12 cellular contexts compared by ENCODE assay signal in the genomic region with DNA sequence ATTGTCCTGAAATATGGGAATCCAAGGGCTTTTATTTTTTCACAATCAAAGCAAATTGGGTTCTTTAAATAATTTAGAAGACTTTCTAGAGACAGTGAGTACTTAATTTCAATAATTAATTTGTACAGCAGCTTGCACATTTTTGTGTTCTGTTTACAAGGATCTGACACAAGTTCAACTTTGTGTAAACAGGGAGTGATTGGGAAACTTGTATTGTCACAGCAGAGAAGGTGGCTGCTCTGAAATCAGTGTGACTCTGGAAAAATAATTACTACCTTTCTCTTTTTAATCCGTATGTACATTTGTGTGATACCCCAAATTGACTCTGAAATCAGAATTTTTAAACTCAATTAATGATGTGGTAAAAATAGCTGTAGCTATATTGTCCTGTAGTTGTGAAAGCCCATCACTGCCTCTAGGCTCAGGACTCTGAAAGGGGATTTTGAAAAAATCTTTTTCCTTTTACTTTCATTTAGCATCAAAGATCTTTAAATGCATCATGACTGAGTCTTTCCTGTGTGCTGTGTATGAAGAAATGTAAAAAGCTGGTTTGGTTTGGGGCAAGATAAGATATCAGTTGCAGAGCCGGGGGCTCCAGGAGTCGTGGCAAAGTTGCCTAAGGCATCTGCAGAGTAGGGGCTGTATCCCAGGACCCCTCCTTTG. TPM values are rescaled to one million over a fixed set of nuclear protein-coding genes. Genes with fewer than 3 reads are reported as not detected.
DNase-seq lines count a peak whose midpoint lies in the region; ATAC-seq and TF ChIP-seq lines count a peak whose summit lies in the region.
"Had no signal": no experiment of that assay in that cellular context is flagged by ENCODE, and none has a peak within 500 bp of the region (broad histone marks: within the 10 kb centered on the region; RNA-seq: fewer than 3 reads in every experiment).

No MANE protein-coding gene starts in this region.

- TF ChIP-seq CTCF in WTC11 (IDR thresholded peaks at IDR 0.05), result no peak

- no peak for DNase-seq in activated naive CD8-positive, alpha-beta T cell treated with anti-CD3 and anti-CD28 coated beads, Interleukin-2, amount 10 ng/mL, durations not matched to agents 7 days and 5 days
- no peak for DNase-seq in activated naive CD8-positive, alpha-beta T cell treated with anti-CD3 and anti-CD28 coated beads for 36 hours
- DNase-seq in stimulated activated CD4-positive, alpha-beta T cell treated with anti-CD3 and anti-CD28 coated beads, Interleukin-12 subunit alpha, Interleukin-12 subunit beta, amount 100 ng/mL, for 4 hours, result no peak
- no peak for DNase-seq in caudate nucleus (lab: John Stamatoyannopoulos, UW)
- no peak for DNase-seq in immature natural killer cell
- DNase-seq in WTC11 (ENCODE audit: low spot score), result no peak
- DNase-seq: NCI-H2227 treated with DMSO at 0.1 percent for 48 hours; stimulated activated naive B cell treated with anti-CD40 and anti-IgM and Interleukin-4, amounts not matched to agents 10 μg/mL and 1 μg/mL and 100 μg/mL, for 72 hours had no signal

- H3K36me3 Mint-ChIP-seq in activated naive CD8-positive, alpha-beta T cell treated with anti-CD3 and anti-CD28 coated beads, Interleukin-2, amount 10 ng/mL, durations not matched to agents 7 days and 5 days, result no peaks in the 10 kb centered on the region
- no peaks in the 10 kb centered on the region for H3K36me3 Mint-ChIP-seq in activated naive CD8-positive, alpha-beta T cell treated with anti-CD3 and anti-CD28 coated beads for 36 hours
- H3K36me3 Mint-ChIP-seq in immature natural killer cell (no peaks in the 10 kb centered on the region), WTC11 (no peaks in the 10 kb centered on the region)
- H3K36me3 Mint-ChIP-seq: mesothelial cell of epicardium had no signal

- H3K4me1 Mint-ChIP-seq in activated naive CD8-positive, alpha-beta T cell treated with anti-CD3 and anti-CD28 coated beads, Interleukin-2, amount 10 ng/mL, durations not matched to agents 7 days and 5 days, result peaks cover 19% of the 10 kb centered on the region
- peaks cover 13% of the 10 kb centered on the region for H3K4me1 Mint-ChIP-seq in activated naive CD8-positive, alpha-beta T cell treated with anti-CD3 and anti-CD28 coated beads for 36 hours
- H3K4me1 Mint-ChIP-seq in immature natural killer cell (no peaks in the 10 kb centered on the region), WTC11 (no peaks in the 10 kb centered on the region)
- H3K4me1 Mint-ChIP-seq: central memory CD8-positive, alpha-beta T cell; mesothelial cell of epicardium had no signal

- no peak overlapping the region for H3K4me3 Mint-ChIP-seq in activated naive CD8-positive, alpha-beta T cell treated with anti-CD3 and anti-CD28 coated beads, Interleukin-2, amount 10 ng/mL, durations not matched to agents 7 days and 5 days
- no peak overlapping the region for H3K4me3 Mint-ChIP-seq in activated naive CD8-positive, alpha-beta T cell treated with anti-CD3 and anti-CD28 coated beads for 36 hours
- H3K4me3 Mint-ChIP-seq in immature natural killer cell (no peak overlapping the region), WTC11 (no peak overlapping the region)
- H3K4me3 Mint-ChIP-seq: central memory CD8-positive, alpha-beta T cell; mesothelial cell of epicardium; stimulated activated naive B cell treated with anti-CD40 and anti-IgM and Interleukin-4, amounts not matched to agents 10 μg/mL and 1 μg/mL and 100 μg/mL, for 72 hours had no signal

- H3K27me3 Mint-ChIP-seq in activated naive CD8-positive, alpha-beta T cell treated with anti-CD3 and anti-CD28 coated beads, Interleukin-2, amount 10 ng/mL, durations not matched to agents 7 days and 5 days, result peaks cover 4% of the 10 kb centered on the region
- H3K27me3 Mint-ChIP-seq in activated naive CD8-positive, alpha-beta T cell treated with anti-CD3 and anti-CD28 coated beads for 36 hours, result no peaks in the 10 kb centered on the region
- H3K27me3 Mint-ChIP-seq in immature natural killer cell (ENCODE audit: low read depth in 3 of 3) (peaks cover 2% of the 10 kb centered on the region in 3 donors), WTC11 (ENCODE audit: low read depth) (no peaks in the 10 kb centered on the region)
- H3K27me3 Mint-ChIP-seq: central memory CD8-positive, alpha-beta T cell had no signal

- no peaks in the 10 kb centered on the region for H3K9me3 Mint-ChIP-seq in activated naive CD8-positive, alpha-beta T cell treated with anti-CD3 and anti-CD28 coated beads, Interleukin-2, amount 10 ng/mL, durations not matched to agents 7 days and 5 days
- no peaks in the 10 kb centered on the region for H3K9me3 Mint-ChIP-seq in activated naive CD8-positive, alpha-beta T cell treated with anti-CD3 and anti-CD28 coated beads for 36 hours
- no peaks in the 10 kb centered on the region for H3K9me3 Mint-ChIP-seq in immature natural killer cell
- no peaks in the 10 kb centered on the region for H3K9me3 Mint-ChIP-seq in WTC11
- H3K9me3 Mint-ChIP-seq: central memory CD8-positive, alpha-beta T cell; mesothelial cell of epicardium; stimulated activated naive B cell treated with anti-CD40 and anti-IgM and Interleukin-4, amounts not matched to agents 10 μg/mL and 1 μg/mL and 100 μg/mL, for 72 hours had no signal

- CTCF ChIA-PET in WTC11 (lab: Charles Lee), result interaction anchor here (1.5 kb wide), 1 partner anchor 283 kb away, joined by 6 read pairs; no protein-coding TSS in a partner anchor

- peak; percentile 83 for ATAC-seq in activated naive CD8-positive, alpha-beta T cell treated with anti-CD3 and anti-CD28 coated beads, Interleukin-2, amount 10 ng/mL, durations not matched to agents 7 days and 5 days (ENCODE audit: low read depth)
- peak; percentile 81 for ATAC-seq in HG02678 (IDR thresholded peaks at IDR 0.05; ENCODE audit: unreplicated experiment)
- peak; percentile 85 for ATAC-seq in HG03469 (IDR thresholded peaks at IDR 0.05; ENCODE audit: unreplicated experiment)
- ATAC-seq in WTC11, result no peak

- H3K27ac ChIP-seq in caudate nucleus (ENCODE audit: low read depth, low read length), result no peak overlapping the region

- POLR2A ChIA-PET in activated naive CD8-positive, alpha-beta T cell treated with anti-CD3 and anti-CD28 coated beads, Interleukin-2, amount 10 ng/mL, durations not matched to agents 7 days and 5 days (lab: Charles Lee), result no interaction called here
- POLR2A ChIA-PET in WTC11 (lab: Charles Lee), result no interaction called here

- no peak overlapping the region for H3K27ac Mint-ChIP-seq in activated naive CD8-positive, alpha-beta T cell treated with anti-CD3 and anti-CD28 coated beads, Interleukin-2, amount 10 ng/mL, durations not matched to agents 7 days and 5 days
- no peak overlapping the region for H3K27ac Mint-ChIP-seq in activated naive CD8-positive, alpha-beta T cell treated with anti-CD3 and anti-CD28 coated beads for 36 hours
- H3K27ac Mint-ChIP-seq in immature natural killer cell (no peak overlapping the region), WTC11 (no peak overlapping the region)
- H3K27ac Mint-ChIP-seq: mesothelial cell of epicardium; stimulated activated naive B cell treated with anti-CD40 and anti-IgM and Interleukin-4, amounts not matched to agents 10 μg/mL and 1 μg/mL and 100 μg/mL, for 72 hours had no signal

TF ChIP-seq in WTC11, 78 proteins besides CTCF, POLR2A, EP300 and RAD21 (continues in another document):
- TF ChIP-seq ZNF232 (CRISPR knock-in tag; IDR thresholded peaks at IDR 0.05) (no peak), NR1H2 (CRISPR knock-in tag; IDR thresholded peaks at IDR 0.05) (no peak), ZNF396 (CRISPR knock-in tag; IDR thresholded peaks at IDR 0.05; ENCODE audit: borderline replicate concordance) (no peak), NFYB (CRISPR knock-in tag; conservative IDR thresholded peaks at IDR 0.05; ENCODE audit: low read depth) (no peak), ZNF121 (CRISPR knock-in tag; IDR thresholded peaks at IDR 0.05) (no peak)
- TF ChIP-seq, protein P1, sequence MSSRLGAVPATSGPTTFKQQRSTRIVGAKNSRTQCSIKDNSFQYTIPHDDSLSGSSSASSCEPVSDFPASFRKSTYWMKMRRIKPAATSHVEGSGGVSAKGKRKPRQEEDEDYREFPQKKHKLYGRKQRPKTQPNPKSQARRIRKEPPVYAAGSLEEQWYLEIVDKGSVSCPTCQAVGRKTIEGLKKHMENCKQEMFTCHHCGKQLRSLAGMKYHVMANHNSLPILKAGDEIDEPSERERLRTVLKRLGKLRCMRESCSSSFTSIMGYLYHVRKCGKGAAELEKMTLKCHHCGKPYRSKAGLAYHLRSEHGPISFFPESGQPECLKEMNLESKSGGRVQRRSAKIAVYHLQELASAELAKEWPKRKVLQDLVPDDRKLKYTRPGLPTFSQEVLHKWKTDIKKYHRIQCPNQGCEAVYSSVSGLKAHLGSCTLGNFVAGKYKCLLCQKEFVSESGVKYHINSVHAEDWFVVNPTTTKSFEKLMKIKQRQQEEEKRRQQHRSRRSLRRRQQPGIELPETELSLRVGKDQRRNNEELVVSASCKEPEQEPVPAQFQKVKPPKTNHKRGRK (CRISPR knock-in tag; IDR thresholded peaks at IDR 0.05; ENCODE audit: borderline replicate concordance), result no peak
- TF ChIP-seq, protein P2, sequence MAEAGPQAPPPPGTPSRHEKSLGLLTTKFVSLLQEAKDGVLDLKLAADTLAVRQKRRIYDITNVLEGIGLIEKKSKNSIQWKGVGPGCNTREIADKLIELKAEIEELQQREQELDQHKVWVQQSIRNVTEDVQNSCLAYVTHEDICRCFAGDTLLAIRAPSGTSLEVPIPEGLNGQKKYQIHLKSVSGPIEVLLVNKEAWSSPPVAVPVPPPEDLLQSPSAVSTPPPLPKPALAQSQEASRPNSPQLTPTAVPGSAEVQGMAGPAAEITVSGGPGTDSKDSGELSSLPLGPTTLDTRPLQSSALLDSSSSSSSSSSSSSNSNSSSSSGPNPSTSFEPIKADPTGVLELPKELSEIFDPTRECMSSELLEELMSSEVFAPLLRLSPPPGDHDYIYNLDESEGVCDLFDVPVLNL (CRISPR knock-in tag; IDR thresholded peaks at IDR 0.05; ENCODE audit: borderline replicate concordance, low read depth), result no peak

RNA-seq across cellular contexts. Expression of a gene that starts 45.1 kb away (rescaled TPM):
- 10 to 100 TPM; 26.2 TPM for total RNA-seq in activated naive CD8-positive, alpha-beta T cell treated with anti-CD3 and anti-CD28 coated beads, Interleukin-2, amount 10 ng/mL, durations not matched to agents 7 days and 5 days
- total RNA-seq in activated naive CD8-positive, alpha-beta T cell treated with anti-CD3 and anti-CD28 coated beads for 36 hours, result 10 to 100 TPM; 17.0 to 18.5 TPM
- polyA plus RNA-seq in immature natural killer cell, result 100 to 1,000 TPM in 1 of 3 donors, 10 to 100 TPM in 2; 55.4 to 139 (median 61.8) TPM
- total RNA-seq in WTC11 (2021), result 6.6 to 8.2 TPM (median 6.7 TPM) in 3 replicates
